ENCODE assay signal across 1 cellular context in the genomic region with DNA sequence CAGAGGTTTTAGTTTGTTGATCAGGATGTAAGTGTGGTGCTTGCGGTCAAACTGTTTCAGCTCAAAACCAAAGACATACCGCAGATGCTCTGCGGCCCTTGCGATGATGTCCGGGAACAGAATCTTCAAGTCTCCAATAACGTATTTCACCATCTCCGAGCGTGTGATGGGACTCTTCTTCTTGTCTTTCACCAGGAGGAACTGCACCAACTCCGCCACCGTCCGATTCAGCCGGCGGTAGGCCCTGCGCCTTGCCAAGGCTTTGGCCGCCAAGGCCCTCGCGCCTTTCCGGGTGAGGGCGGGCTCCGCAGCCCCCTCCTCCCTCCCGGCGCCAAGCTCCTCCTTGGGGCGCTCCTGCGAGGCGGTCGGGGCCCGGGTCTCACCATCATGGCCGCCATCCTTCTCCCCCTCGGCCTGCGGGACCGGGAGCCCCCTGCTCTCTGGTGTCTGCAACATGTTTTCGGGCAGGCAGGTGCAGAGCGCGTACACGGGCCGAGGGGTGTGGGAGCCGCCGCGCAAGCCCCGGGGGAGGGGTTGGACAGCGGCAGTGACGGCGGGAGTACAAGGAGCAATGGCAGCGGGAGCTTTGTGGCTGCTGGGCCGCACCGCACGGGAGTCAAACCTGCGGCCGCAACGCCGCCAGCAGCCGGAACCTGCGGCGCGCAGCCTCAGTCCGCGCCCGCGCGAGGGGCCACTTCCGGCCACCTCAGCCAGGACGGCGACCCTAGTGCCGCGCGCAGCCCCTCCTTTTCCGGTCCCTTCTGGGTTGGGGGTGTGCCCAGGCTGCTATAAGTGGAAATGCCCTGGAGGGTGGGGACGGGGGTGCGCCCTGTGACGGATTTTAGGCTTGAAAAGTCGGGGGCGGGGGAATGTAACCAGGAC.
A peak's percentile ranks its signal among the peaks of the same experiment; 100 is the strongest.
TF ChIP-seq lines count a peak whose summit lies in the region.

Gene MAGEF1, minus strand, starts transcription at position 699 of the 882 bp plus-strand sequence. Its CDS starts 243 bp downstream, at position 456.

TF ChIP-seq in WTC11, 78 proteins besides CTCF, POLR2A, EP300 and RAD21 (continued from another document and continues in another):
- TF ChIP-seq ATF3 (CRISPR knock-in tag; conservative IDR thresholded peaks at IDR 0.05) (0 out of 2 replicates have a peak, but pooled peaks have one; percentile 57), MYBL2 (CRISPR knock-in tag; IDR thresholded peaks at IDR 0.05) (peak; percentile 87; the same call in 1 of the 2 replicates), HMGA2 (CRISPR knock-in tag; IDR thresholded peaks at IDR 0.05) (no peak), NFYB (CRISPR knock-in tag; conservative IDR thresholded peaks at IDR 0.05; ENCODE audit: low read depth) (no peak), GRHL2 (CRISPR knock-in tag; IDR thresholded peaks at IDR 0.05; ENCODE audit: insufficient replicate concordance, severe bottlenecking) (no peak), SOX15 (CRISPR knock-in tag; IDR thresholded peaks at IDR 0.05) (no peak), SMAD4 (CRISPR knock-in tag; IDR thresholded peaks at IDR 0.05) (no peak), FOXK1 (CRISPR knock-in tag; IDR thresholded peaks at IDR 0.05) (peak; percentile 88), NR2C2 (CRISPR knock-in tag; IDR thresholded peaks at IDR 0.05) (peak; percentile 59), GTF2I (CRISPR knock-in tag; conservative IDR thresholded peaks at IDR 0.05) (no peak), NFE2L1 (CRISPR knock-in tag; IDR thresholded peaks at IDR 0.05) (peak; percentile 25; the same call in 1 of the 2 replicates), ZNF263 (CRISPR knock-in tag; IDR thresholded peaks at IDR 0.05; ENCODE audit: low read depth) (peak; percentile 81), ATF2 (CRISPR knock-in tag; IDR thresholded peaks at IDR 0.05; ENCODE audit: borderline replicate concordance, low read depth) (no peak), FOXP1 (CRISPR knock-in tag; IDR thresholded peaks at IDR 0.05; ENCODE audit: borderline replicate concordance) (peak; percentile 94; the same call in 1 of the 2 replicates), TEAD1 (CRISPR knock-in tag; IDR thresholded peaks at IDR 0.05) (peak; percentile 49; the same call in 1 of the 2 replicates), ZNF396 (CRISPR knock-in tag; IDR thresholded peaks at IDR 0.05; ENCODE audit: borderline replicate concordance) (no peak), MXD4 (CRISPR knock-in tag; IDR thresholded peaks at IDR 0.05; ENCODE audit: borderline replicate concordance) (no peak), ZNF138 (CRISPR knock-in tag; conservative IDR thresholded peaks at IDR 0.05) (no peak; the same call in 1 of the 2 replicates), ZBTB21 (CRISPR knock-in tag; IDR thresholded peaks at IDR 0.05; ENCODE audit: borderline replicate concordance) (no peak; the same call in 1 of the 2 replicates), ELF4 (CRISPR knock-in tag; IDR thresholded peaks at IDR 0.05; ENCODE audit: low read depth) (no peak), PREB (CRISPR knock-in tag; IDR thresholded peaks at IDR 0.05; ENCODE audit: borderline replicate concordance) (0 out of 2 replicates have a peak, but pooled peaks have one; percentile 85), OVOL2 (CRISPR knock-in tag; IDR thresholded peaks at IDR 0.05; ENCODE audit: borderline replicate concordance) (no peak), TP53 (CRISPR knock-in tag; IDR thresholded peaks at IDR 0.05) (no peak), FOXJ3 (CRISPR knock-in tag; IDR thresholded peaks at IDR 0.05; ENCODE audit: borderline replicate concordance) (no peak), TCF7 (CRISPR knock-in tag; IDR thresholded peaks at IDR 0.05; ENCODE audit: low read depth) (no peak), NR3C1 (CRISPR knock-in tag; conservative IDR thresholded peaks at IDR 0.05; ENCODE audit: low read depth) (no peak), TEAD4 (CRISPR knock-in tag; IDR thresholded peaks at IDR 0.05) (no peak), ZNF671 (CRISPR knock-in tag; IDR thresholded peaks at IDR 0.05) (no peak), ZNF232 (CRISPR knock-in tag; IDR thresholded peaks at IDR 0.05) (peak; percentile 83; the same call in 1 of the 2 replicates), ATF6 (CRISPR knock-in tag; IDR thresholded peaks at IDR 0.05) (no peak), CREB1 (CRISPR knock-in tag; IDR thresholded peaks at IDR 0.05) (peak; percentile 90)
- TF ChIP-seq, protein P1, sequence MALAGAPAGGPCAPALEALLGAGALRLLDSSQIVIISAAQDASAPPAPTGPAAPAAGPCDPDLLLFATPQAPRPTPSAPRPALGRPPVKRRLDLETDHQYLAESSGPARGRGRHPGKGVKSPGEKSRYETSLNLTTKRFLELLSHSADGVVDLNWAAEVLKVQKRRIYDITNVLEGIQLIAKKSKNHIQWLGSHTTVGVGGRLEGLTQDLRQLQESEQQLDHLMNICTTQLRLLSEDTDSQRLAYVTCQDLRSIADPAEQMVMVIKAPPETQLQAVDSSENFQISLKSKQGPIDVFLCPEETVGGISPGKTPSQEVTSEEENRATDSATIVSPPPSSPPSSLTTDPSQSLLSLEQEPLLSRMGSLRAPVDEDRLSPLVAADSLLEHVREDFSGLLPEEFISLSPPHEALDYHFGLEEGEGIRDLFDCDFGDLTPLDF (CRISPR knock-in tag; IDR thresholded peaks at IDR 0.05): peak; percentile 91
- TF ChIP-seq, protein P2, sequence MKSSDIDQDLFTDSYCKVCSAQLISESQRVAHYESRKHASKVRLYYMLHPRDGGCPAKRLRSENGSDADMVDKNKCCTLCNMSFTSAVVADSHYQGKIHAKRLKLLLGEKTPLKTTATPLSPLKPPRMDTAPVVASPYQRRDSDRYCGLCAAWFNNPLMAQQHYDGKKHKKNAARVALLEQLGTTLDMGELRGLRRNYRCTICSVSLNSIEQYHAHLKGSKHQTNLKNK (CRISPR knock-in tag; IDR thresholded peaks at IDR 0.05): no peak
- TF ChIP-seq, protein P3, sequence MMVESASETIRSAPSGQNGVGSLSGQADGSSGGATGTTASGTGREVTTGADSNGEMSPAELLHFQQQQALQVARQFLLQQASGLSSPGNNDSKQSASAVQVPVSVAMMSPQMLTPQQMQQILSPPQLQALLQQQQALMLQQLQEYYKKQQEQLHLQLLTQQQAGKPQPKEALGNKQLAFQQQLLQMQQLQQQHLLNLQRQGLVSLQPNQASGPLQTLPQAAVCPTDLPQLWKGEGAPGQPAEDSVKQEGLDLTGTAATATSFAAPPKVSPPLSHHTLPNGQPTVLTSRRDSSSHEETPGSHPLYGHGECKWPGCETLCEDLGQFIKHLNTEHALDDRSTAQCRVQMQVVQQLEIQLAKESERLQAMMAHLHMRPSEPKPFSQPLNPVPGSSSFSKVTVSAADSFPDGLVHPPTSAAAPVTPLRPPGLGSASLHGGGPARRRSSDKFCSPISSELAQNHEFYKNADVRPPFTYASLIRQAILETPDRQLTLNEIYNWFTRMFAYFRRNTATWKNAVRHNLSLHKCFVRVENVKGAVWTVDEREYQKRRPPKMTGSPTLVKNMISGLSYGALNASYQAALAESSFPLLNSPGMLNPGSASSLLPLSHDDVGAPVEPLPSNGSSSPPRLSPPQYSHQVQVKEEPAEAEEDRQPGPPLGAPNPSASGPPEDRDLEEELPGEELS (CRISPR knock-in tag; IDR thresholded peaks at IDR 0.05): peak; percentile 90; the same call in 1 of the 2 replicates
- TF ChIP-seq, protein P4, sequence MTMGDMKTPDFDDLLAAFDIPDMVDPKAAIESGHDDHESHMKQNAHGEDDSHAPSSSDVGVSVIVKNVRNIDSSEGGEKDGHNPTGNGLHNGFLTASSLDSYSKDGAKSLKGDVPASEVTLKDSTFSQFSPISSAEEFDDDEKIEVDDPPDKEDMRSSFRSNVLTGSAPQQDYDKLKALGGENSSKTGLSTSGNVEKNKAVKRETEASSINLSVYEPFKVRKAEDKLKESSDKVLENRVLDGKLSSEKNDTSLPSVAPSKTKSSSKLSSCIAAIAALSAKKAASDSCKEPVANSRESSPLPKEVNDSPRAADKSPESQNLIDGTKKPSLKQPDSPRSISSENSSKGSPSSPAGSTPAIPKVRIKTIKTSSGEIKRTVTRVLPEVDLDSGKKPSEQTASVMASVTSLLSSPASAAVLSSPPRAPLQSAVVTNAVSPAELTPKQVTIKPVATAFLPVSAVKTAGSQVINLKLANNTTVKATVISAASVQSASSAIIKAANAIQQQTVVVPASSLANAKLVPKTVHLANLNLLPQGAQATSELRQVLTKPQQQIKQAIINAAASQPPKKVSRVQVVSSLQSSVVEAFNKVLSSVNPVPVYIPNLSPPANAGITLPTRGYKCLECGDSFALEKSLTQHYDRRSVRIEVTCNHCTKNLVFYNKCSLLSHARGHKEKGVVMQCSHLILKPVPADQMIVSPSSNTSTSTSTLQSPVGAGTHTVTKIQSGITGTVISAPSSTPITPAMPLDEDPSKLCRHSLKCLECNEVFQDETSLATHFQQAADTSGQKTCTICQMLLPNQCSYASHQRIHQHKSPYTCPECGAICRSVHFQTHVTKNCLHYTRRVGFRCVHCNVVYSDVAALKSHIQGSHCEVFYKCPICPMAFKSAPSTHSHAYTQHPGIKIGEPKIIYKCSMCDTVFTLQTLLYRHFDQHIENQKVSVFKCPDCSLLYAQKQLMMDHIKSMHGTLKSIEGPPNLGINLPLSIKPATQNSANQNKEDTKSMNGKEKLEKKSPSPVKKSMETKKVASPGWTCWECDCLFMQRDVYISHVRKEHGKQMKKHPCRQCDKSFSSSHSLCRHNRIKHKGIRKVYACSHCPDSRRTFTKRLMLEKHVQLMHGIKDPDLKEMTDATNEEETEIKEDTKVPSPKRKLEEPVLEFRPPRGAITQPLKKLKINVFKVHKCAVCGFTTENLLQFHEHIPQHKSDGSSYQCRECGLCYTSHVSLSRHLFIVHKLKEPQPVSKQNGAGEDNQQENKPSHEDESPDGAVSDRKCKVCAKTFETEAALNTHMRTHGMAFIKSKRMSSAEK (CRISPR knock-in tag; IDR thresholded peaks at IDR 0.05; ENCODE audit: borderline replicate concordance): 0 out of 2 replicates have a peak, but pooled peaks have one; percentile 34
- TF ChIP-seq, protein P5, sequence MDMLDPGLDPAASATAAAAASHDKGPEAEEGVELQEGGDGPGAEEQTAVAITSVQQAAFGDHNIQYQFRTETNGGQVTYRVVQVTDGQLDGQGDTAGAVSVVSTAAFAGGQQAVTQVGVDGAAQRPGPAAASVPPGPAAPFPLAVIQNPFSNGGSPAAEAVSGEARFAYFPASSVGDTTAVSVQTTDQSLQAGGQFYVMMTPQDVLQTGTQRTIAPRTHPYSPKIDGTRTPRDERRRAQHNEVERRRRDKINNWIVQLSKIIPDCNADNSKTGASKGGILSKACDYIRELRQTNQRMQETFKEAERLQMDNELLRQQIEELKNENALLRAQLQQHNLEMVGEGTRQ (CRISPR knock-in tag; IDR thresholded peaks at IDR 0.05): no peak
- TF ChIP-seq, protein P6, sequence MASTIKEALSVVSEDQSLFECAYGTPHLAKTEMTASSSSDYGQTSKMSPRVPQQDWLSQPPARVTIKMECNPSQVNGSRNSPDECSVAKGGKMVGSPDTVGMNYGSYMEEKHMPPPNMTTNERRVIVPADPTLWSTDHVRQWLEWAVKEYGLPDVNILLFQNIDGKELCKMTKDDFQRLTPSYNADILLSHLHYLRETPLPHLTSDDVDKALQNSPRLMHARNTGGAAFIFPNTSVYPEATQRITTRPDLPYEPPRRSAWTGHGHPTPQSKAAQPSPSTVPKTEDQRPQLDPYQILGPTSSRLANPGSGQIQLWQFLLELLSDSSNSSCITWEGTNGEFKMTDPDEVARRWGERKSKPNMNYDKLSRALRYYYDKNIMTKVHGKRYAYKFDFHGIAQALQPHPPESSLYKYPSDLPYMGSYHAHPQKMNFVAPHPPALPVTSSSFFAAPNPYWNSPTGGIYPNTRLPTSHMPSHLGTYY (CRISPR knock-in tag; IDR thresholded peaks at IDR 0.05): 0 out of 2 replicates have a peak, but pooled peaks have one; percentile 61
- TF ChIP-seq, protein P7, sequence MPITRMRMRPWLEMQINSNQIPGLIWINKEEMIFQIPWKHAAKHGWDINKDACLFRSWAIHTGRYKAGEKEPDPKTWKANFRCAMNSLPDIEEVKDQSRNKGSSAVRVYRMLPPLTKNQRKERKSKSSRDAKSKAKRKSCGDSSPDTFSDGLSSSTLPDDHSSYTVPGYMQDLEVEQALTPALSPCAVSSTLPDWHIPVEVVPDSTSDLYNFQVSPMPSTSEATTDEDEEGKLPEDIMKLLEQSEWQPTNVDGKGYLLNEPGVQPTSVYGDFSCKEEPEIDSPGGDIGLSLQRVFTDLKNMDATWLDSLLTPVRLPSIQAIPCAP (CRISPR knock-in tag; IDR thresholded peaks at IDR 0.05): peak; percentile 92
- TF ChIP-seq, protein P8, sequence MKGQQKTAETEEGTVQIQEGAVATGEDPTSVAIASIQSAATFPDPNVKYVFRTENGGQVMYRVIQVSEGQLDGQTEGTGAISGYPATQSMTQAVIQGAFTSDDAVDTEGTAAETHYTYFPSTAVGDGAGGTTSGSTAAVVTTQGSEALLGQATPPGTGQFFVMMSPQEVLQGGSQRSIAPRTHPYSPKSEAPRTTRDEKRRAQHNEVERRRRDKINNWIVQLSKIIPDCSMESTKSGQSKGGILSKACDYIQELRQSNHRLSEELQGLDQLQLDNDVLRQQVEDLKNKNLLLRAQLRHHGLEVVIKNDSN (CRISPR knock-in tag; IDR thresholded peaks at IDR 0.05): 0 out of 2 replicates have a peak, but pooled peaks have one; percentile 39
